22 cellular contexts compared by ENCODE assay signal in the genomic region with DNA sequence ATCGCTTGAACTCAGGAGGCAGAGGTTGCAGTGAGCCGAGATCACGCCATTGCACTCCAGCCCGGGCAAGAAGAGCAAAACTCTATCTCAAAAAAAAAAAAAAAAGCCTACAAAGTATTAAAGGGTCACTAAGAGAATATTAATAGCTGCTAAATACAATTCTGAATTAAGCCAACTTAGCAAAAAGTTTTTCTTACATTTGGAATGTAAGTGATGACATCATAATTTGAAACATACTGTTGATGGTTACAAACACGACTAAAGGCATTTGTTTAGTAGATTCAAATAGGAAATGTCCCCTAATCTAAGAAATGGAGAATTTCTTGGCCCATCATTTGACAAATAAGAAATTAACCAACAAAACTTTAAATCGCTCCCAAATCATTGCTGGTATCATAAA.
"Had no signal": no experiment of that assay in that cellular context is flagged by ENCODE, and none has a peak within 500 bp of the region (broad histone marks: within the 10 kb centered on the region; RNA-seq: fewer than 3 reads in every experiment).

No MANE protein-coding gene starts in this region.

- H3K9me3 ChIP-seq: gastrocnemius medialis, ovary, psoas muscle, spleen, testis, tibial artery had no signal

- H3K4me1 ChIP-seq: gastrocnemius medialis, psoas muscle, spleen, testis, tibial artery had no signal

- DNase-seq: dermis blood vessel endothelial cell; effector memory CD8-positive, alpha-beta T cell; gastrocnemius medialis; head of caudate nucleus; natural killer cell; occipital lobe; ovary; posterior cingulate gyrus; psoas muscle; right cardiac atrium; spleen; stimulated activated CD4-positive, alpha-beta T cell treated with anti-CD3 and anti-CD28 coated beads, Interleukin-4, amount 100 ng/mL, for 4 hours; stimulated activated naive CD8-positive, alpha-beta T cell treated with anti-CD3 and anti-CD28 coated beads, Interleukin-15, Interleukin-2, amounts not matched to agents 100 U/mL and 50 U/mL, for 24 hours; substantia nigra; testis; tibial artery had no signal

- H3K4me3 ChIP-seq: coronary artery, gastrocnemius medialis, lung, ovary, psoas muscle, skin epidermis, spleen, testis, tibial artery had no signal

- FAIRE-seq: endometrium, keratinocyte had no signal

- ATAC-seq: effector memory CD8-positive, alpha-beta T cell; gastrocnemius medialis; natural killer cell; psoas muscle; right cardiac atrium; stimulated activated memory B cell treated with anti-CD40 and anti-IgM and Interleukin-4, amounts not matched to agents 10 μg/mL and 1 μg/mL and 100 μg/mL, for 72 hours; stimulated activated naive CD8-positive, alpha-beta T cell treated with anti-CD3 and anti-CD28 coated beads, Interleukin-15, Interleukin-2, amounts not matched to agents 100 U/mL and 50 U/mL, for 24 hours had no signal

- H3K27ac ChIP-seq: coronary artery, gastrocnemius medialis, ovary, psoas muscle, skin epidermis, spleen, testis, tibial artery had no signal

- H3K27me3 ChIP-seq: gastrocnemius medialis, ovary, spleen, testis, tibial artery had no signal

- H3K36me3 ChIP-seq: gastrocnemius medialis, ovary, tibial artery had no signal
